ENCODE assay signal across 17 cellular contexts in genomic region chr2:51032748-51033355, GRCh38. TPM values are rescaled to one million over a fixed set of nuclear protein-coding genes. Genes with fewer than 3 reads are reported as not detected.
A peak's percentile ranks its signal among the peaks of the same experiment; 100 is the strongest.
DNase-seq lines count a peak whose midpoint lies in the region; ATAC-seq and TF ChIP-seq lines count a peak whose summit lies in the region.
"Had no signal": no experiment of that assay in that cellular context is flagged by ENCODE, and none has a peak within 500 bp of the region (broad histone marks: within the 10 kb centered on the region; RNA-seq: fewer than 3 reads in every experiment).

No MANE protein-coding gene starts in this region.

- TF ChIP-seq CTCF in GM23338 (conservative IDR thresholded peaks at IDR 0.05; ENCODE audit: low read depth in 2 of 2) (no peak), endothelial cell (IDR thresholded peaks at IDR 0.05; ENCODE audit: unreplicated experiment) (no peak), neural progenitor cell (IDR thresholded peaks at IDR 0.05) (no peak), lower leg skin (IDR thresholded peaks at IDR 0.05) (no peak), right atrium auricular region (IDR thresholded peaks at IDR 0.05) (no peak)

- no peaks in the 10 kb centered on the region for H3K9me2 ChIP-seq in GM23338 (ENCODE audit: insufficient read depth)
- H3K9me2 ChIP-seq: SK-N-SH had no signal

- DNase-seq in GM23338 (ENCODE audit: low spot score) (peak; percentile 42), NCI-H345 treated with DMSO at 0.1 percent for 48 hours (lab: John Stamatoyannopoulos, UW; ENCODE audit: unreplicated experiment) (peak; percentile 22), endothelial cell (ENCODE audit: low spot score) (no peak), neural progenitor cell (ENCODE audit: low spot score) (no peak), lower leg skin (ENCODE audit: low spot score in 2 of 2) (no peak), NCI-H2081 treated with DMSO at 0.1 percent for 48 hours (lab: John Stamatoyannopoulos, UW) (no peak), right atrium auricular region (ENCODE audit: low spot score) (no peak)
- DNase-seq: activated CD4-positive, alpha-beta T cell treated with anti-CD3 and anti-CD28 coated beads for 4 hours; effector CD8-positive, alpha-beta T cell; Peyer's patch had no signal

- H3K9me3 Mint-ChIP-seq in GM23338 (no peaks in the 10 kb centered on the region), endothelial cell (ENCODE audit: unreplicated experiment) (no peaks in the 10 kb centered on the region), neural progenitor cell (peaks cover 2% of the 10 kb centered on the region)

- H3K79me2 ChIP-seq in GM23338 (replicated peaks; ENCODE audit: insufficient read depth), result peaks cover 10% of the 10 kb centered on the region; the same call in 1 of the 2 replicates
- H3K79me2 ChIP-seq in neural progenitor cell (ENCODE audit: low read depth), result no peaks in the 10 kb centered on the region

- H3K4me1 Mint-ChIP-seq in GM23338, result peaks cover 27% of the 10 kb centered on the region
- peaks cover 7% of the 10 kb centered on the region for H3K4me1 Mint-ChIP-seq in endothelial cell (ENCODE audit: unreplicated experiment)
- H3K4me1 Mint-ChIP-seq in neural progenitor cell, result peaks cover 7% of the 10 kb centered on the region
- H3K4me1 Mint-ChIP-seq: IgD-negative memory B cell; stimulated activated memory B cell treated with anti-CD40 and anti-IgM and Interleukin-4, amounts not matched to agents 10 μg/mL and 1 μg/mL and 100 μg/mL, for 72 hours had no signal

- H3K9me3 ChIP-seq in neural progenitor cell (ENCODE audit: low read depth), result no peaks in the 10 kb centered on the region
- no peaks in the 10 kb centered on the region for H3K9me3 ChIP-seq in right atrium auricular region
- H3K9me3 ChIP-seq: HAP-1, SK-N-SH, thyroid gland had no signal

- H3K9ac ChIP-seq in neural progenitor cell, result no peak overlapping the region
- H3K9ac ChIP-seq: SK-N-SH had no signal

- peak overlapping the region; percentile 97 for H3K4me3 Mint-ChIP-seq in GM23338
- H3K4me3 Mint-ChIP-seq in endothelial cell (ENCODE audit: unreplicated experiment), result peak overlapping the region; percentile 67
- H3K4me3 Mint-ChIP-seq in neural progenitor cell, result peak overlapping the region; percentile 91
- H3K4me3 Mint-ChIP-seq: IgD-negative memory B cell; stimulated activated memory B cell treated with anti-CD40 and anti-IgM and Interleukin-4, amounts not matched to agents 10 μg/mL and 1 μg/mL and 100 μg/mL, for 72 hours had no signal

- intact Hi-C loops in lower leg skin (cut with DNase I; ENCODE audit: low total_unique reads), result no loop called here

- H2AFZ ChIP-seq in GM23338, result peak overlapping the region; percentile 99
- H2AFZ ChIP-seq in neural progenitor cell (replicated peaks), result peak overlapping the region; percentile 96

- H3K27ac Mint-ChIP-seq in GM23338 (no peak overlapping the region), endothelial cell (ENCODE audit: unreplicated experiment) (no peak overlapping the region), neural progenitor cell (no peak overlapping the region)
- H3K27ac Mint-ChIP-seq: IgD-negative memory B cell; stimulated activated memory B cell treated with anti-CD40 and anti-IgM and Interleukin-4, amounts not matched to agents 10 μg/mL and 1 μg/mL and 100 μg/mL, for 72 hours had no signal

- H3K4me1 ChIP-seq in GM23338 (ENCODE audit: insufficient read depth) (peaks cover 24% of the 10 kb centered on the region), neural progenitor cell (peaks cover 25% of the 10 kb centered on the region), right atrium auricular region (no peaks in the 10 kb centered on the region)
- H3K4me1 ChIP-seq: HAP-1, Peyer's patch, thyroid gland had no signal

- H3K4me2 ChIP-seq in GM23338 (peak overlapping the region; percentile 82), neural progenitor cell (peak overlapping the region; percentile 95)
- H3K4me2 ChIP-seq: SK-N-SH had no signal

- H3K36me3 ChIP-seq in GM23338 (ENCODE audit: insufficient read depth) (no peaks in the 10 kb centered on the region), neural progenitor cell (no peaks in the 10 kb centered on the region), right atrium auricular region (no peaks in the 10 kb centered on the region)
- H3K36me3 ChIP-seq: cardiac muscle cell, HAP-1, Peyer's patch, thyroid gland had no signal

- H3K4me3 ChIP-seq in GM23338 (peak overlapping the region; percentile 71), neural progenitor cell (peak overlapping the region; percentile 83), lower leg skin (ENCODE audit: low read depth, poor library complexity, severe bottlenecking) (no peak overlapping the region), right atrium auricular region (no peak overlapping the region)
- H3K4me3 ChIP-seq: Peyer's patch, thyroid gland had no signal

- TF ChIP-seq POLR2A in lower leg skin (IDR thresholded peaks at IDR 0.05), result no peak

- peak; percentile 32 for ATAC-seq in GM23338

- H3K27me3 ChIP-seq in GM23338 (ENCODE audit: insufficient read depth) (no peaks in the 10 kb centered on the region), neural progenitor cell (no peaks in the 10 kb centered on the region), right atrium auricular region (peaks cover 0 to 6% of the 10 kb centered on the region in 2 donors)
- H3K27me3 ChIP-seq: Peyer's patch had no signal

- H3K27ac ChIP-seq in GM23338 (ENCODE audit: low read depth) (peak overlapping the region; percentile 14; the same call in 1 of the 2 replicates), neural progenitor cell (no peak overlapping the region), right atrium auricular region (no peak overlapping the region)
- H3K27ac ChIP-seq: cardiac muscle cell, Peyer's patch, thyroid gland had no signal

- H3F3A ChIP-seq in GM23338 (replicated peaks; ENCODE audit: low read depth) (no peaks in the 10 kb centered on the region), neural progenitor cell (ENCODE audit: low read depth) (peaks cover 7% of the 10 kb centered on the region)

- H3K27me3 Mint-ChIP-seq in GM23338 (ENCODE audit: insufficient read depth, low read depth, poor library complexity), result peaks cover 5% of the 10 kb centered on the region
- peaks cover 3% of the 10 kb centered on the region for H3K27me3 Mint-ChIP-seq in endothelial cell (ENCODE audit: unreplicated experiment)
- peaks cover 7% of the 10 kb centered on the region for H3K27me3 Mint-ChIP-seq in neural progenitor cell (ENCODE audit: insufficient read depth, low read depth)

- WGBS in lower leg skin, 2 donors, result 17% methylated on average over 8 of the region's 8 CpGs

- H3K36me3 Mint-ChIP-seq in GM23338 (ENCODE audit: low read depth), result peaks cover 8% of the 10 kb centered on the region
- no peaks in the 10 kb centered on the region for H3K36me3 Mint-ChIP-seq in endothelial cell (ENCODE audit: low read depth, unreplicated experiment)
- H3K36me3 Mint-ChIP-seq in neural progenitor cell, result no peaks in the 10 kb centered on the region
- H3K36me3 Mint-ChIP-seq: IgD-negative memory B cell; stimulated activated memory B cell treated with anti-CD40 and anti-IgM and Interleukin-4, amounts not matched to agents 10 μg/mL and 1 μg/mL and 100 μg/mL, for 72 hours had no signal

- H4K20me1 ChIP-seq in GM23338 (replicated peaks; ENCODE audit: insufficient read depth) (no peaks in the 10 kb centered on the region), neural progenitor cell (ENCODE audit: low read depth) (no peaks in the 10 kb centered on the region)

RNA-seq across cellular contexts. Expression of gene NRXN1, which starts 0.9 kb away (rescaled TPM):
- 34.6 and 41.3 TPM in 2 replicates for total RNA-seq in GM23338 (2014; rRNA removed; shearing (Covaris generic))
- polyA plus RNA-seq in GM23338 (2016; fragmentation: Nextera tagmentation; extraction: Ambion mirVana), result 21.0 and 25.7 TPM in 2 replicates
- total RNA-seq in endothelial cell (ENCODE audit: unreplicated experiment), result 1.7 TPM
- 26.9 and 51.0 TPM in 2 replicates for total RNA-seq in neural progenitor cell (ENCODE audit: low replicate concordance)
- total RNA-seq in lower leg skin, result 10 to 100 TPM in 1 of 4 donors, 1 to 10 TPM in 3; 1.1 to 11.2 (median 3.8) TPM
- 10 to 100 TPM in 1 of 2 donors, 1 to 10 TPM in 1; 9.1 to 14.1 TPM for total RNA-seq in right atrium auricular region
- total RNA-seq: kidney epithelial cell had no signal
- polyA plus RNA-seq: IgD-negative memory B cell had no signal

Comparison
In these comparisons a context has a peak if more than half of its experiments do, and no peak if none do; other contexts are left out.
1. DNase-seq: peak in GM23338 (single experiment) and NCI-H345 treated with DMSO at 0.1 percent for 48 hours (single experiment); none in endothelial cell (single experiment), neural progenitor cell (single experiment), lower leg skin (0 of 2), NCI-H2081 treated with DMSO at 0.1 percent for 48 hours (single experiment) and right atrium auricular region (single experiment).
2. H3K4me3 ChIP-seq: peak in GM23338 (single experiment) and neural progenitor cell (single experiment); none in lower leg skin (single experiment) and right atrium auricular region (0 of 2).
3. Peak in every context shown above with its lines, with median percentiles within 50 percentile points of each other: H3K4me3 Mint-ChIP-seq.